In genomic region chr21:45413922-45414321, GRCh38 we compare ENCODE assay signal across 1 cellular context.
TF ChIP-seq lines count a peak whose summit lies in the region.

No MANE protein-coding gene starts in this region.

TF ChIP-seq in K562, 482 proteins besides CTCF, POLR2A, EP300 and RAD21:
- no peak for TF ChIP-seq SAP30 (IDR thresholded peaks at IDR 0.05; ENCODE audit: borderline replicate concordance, insufficient read depth, low read depth, low read length, poor library complexity, severe bottlenecking)
- TF ChIP-seq ZNF263 (CRISPR knock-in tag; IDR thresholded peaks at IDR 0.05; ENCODE audit: borderline replicate concordance): peak; percentile 94
- no peak for TF ChIP-seq DMBX1 (CRISPR knock-in tag; IDR thresholded peaks at IDR 0.05; ENCODE audit: borderline replicate concordance)
- TF ChIP-seq, protein P1, sequence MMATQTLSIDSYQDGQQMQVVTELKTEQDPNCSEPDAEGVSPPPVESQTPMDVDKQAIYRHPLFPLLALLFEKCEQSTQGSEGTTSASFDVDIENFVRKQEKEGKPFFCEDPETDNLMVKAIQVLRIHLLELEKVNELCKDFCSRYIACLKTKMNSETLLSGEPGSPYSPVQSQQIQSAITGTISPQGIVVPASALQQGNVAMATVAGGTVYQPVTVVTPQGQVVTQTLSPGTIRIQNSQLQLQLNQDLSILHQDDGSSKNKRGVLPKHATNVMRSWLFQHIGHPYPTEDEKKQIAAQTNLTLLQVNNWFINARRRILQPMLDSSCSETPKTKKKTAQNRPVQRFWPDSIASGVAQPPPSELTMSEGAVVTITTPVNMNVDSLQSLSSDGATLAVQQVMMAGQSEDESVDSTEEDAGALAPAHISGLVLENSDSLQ (IDR thresholded peaks at IDR 0.05): 0 out of 2 replicates have a peak, but pooled peaks have one; percentile 30
